In the genomic region with DNA sequence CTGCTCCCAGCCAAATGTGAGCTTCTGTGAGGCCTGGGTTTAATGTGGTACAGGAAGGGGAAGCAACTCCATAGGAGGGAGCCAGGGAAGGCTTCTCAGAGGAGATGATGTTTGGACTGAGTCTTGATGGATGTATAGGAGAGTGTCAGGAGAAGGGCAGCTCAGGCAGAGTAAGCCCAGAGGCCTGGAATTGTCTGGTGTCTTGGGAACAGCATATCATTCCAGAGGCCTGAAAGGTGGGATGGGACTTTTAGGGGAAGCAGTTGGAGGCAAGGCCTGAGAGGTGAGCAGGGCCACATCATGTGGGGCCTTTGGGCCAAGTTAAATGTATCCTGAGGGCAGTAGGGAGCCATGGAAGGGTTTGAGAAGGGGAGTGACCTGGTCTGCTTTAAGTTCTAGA, we compare ENCODE assay signal across 2 cellular contexts.
TF ChIP-seq lines count a peak whose summit lies in the region.

No MANE protein-coding gene starts in this region.

TF ChIP-seq in SK-N-SH, 30 proteins besides CTCF, POLR2A, EP300 and RAD21 (continued from another document):
- TF ChIP-seq, protein P1, sequence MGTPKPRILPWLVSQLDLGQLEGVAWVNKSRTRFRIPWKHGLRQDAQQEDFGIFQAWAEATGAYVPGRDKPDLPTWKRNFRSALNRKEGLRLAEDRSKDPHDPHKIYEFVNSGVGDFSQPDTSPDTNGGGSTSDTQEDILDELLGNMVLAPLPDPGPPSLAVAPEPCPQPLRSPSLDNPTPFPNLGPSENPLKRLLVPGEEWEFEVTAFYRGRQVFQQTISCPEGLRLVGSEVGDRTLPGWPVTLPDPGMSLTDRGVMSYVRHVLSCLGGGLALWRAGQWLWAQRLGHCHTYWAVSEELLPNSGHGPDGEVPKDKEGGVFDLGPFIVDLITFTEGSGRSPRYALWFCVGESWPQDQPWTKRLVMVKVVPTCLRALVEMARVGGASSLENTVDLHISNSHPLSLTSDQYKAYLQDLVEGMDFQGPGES (IDR thresholded peaks at IDR 0.05; ENCODE audit: low read depth, low read length), result no peak
- TF ChIP-seq TAF1 (IDR thresholded peaks at IDR 0.05; ENCODE audit: borderline replicate concordance, low read depth, low read length), result no peak
- TF ChIP-seq ELF1 (IDR thresholded peaks at IDR 0.05), result no peak

TF ChIP-seq in H1, 55 proteins besides CTCF, POLR2A, EP300 and RAD21 (continued from another document):
- TF ChIP-seq, protein P2, sequence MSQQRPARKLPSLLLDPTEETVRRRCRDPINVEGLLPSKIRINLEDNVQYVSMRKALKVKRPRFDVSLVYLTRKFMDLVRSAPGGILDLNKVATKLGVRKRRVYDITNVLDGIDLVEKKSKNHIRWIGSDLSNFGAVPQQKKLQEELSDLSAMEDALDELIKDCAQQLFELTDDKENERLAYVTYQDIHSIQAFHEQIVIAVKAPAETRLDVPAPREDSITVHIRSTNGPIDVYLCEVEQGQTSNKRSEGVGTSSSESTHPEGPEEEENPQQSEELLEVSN (IDR thresholded peaks at IDR 0.05), result no peak
- TF ChIP-seq SP4 (IDR thresholded peaks at IDR 0.05; ENCODE audit: low read length) (no peak), KDM1A (IDR thresholded peaks at IDR 0.05; ENCODE audit: borderline replicate concordance, low read length) (no peak), HDAC2 (IDR thresholded peaks at IDR 0.05; ENCODE audit: borderline replicate concordance in 1 of 2, low read depth in 2 of 2, low read length in 2 of 2) (no peak), KDM5A (IDR thresholded peaks at IDR 0.05; ENCODE audit: low read length) (no peak), SIN3A (conservative IDR thresholded peaks at IDR 0.05 in 1 of 2, IDR thresholded peaks at IDR 0.05 in 1 of 2; ENCODE audit: low read depth in 1 of 2, low read length in 2 of 2) (no peak), GTF2F1 (IDR thresholded peaks at IDR 0.05; ENCODE audit: borderline replicate concordance, low read depth, low read length) (no peak), RNF2 (IDR thresholded peaks at IDR 0.05; ENCODE audit: borderline replicate concordance, low read depth, low read length, missing control alignments, poor library complexity, severe bottlenecking) (no peak), TCF12 (IDR thresholded peaks at IDR 0.05; ENCODE audit: low read depth, low read length) (no peak)
